23 cellular contexts compared by ENCODE assay signal in the genomic region with DNA sequence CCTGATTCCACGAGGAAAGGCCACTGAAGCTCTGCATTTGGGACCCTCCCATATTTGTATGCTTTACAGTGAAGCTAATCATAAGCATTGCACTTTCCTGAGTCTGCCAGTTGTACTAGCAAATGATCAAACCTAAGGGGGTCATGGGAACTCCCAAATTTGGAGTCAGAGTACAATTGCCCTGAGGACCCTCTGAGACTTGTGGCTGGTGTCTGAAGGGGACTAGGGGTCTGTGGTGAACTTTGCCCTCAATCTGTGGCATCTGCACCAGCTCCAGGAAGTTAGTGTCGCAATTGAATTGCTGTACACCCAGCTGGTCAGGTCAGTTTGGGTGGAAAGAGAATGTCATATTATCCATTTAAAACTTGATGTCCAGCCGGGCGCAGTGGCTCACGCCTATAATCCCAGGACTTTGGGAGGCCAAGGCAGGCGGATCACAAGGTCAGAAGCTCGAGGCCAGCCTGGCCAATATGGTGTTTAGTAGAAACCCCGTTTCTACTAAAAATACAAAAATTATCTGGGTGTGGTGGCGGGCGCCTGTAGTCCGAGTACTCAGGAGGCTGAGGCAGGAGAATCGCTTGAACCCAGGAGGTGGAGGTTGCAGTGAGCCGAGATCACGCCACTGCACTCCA. TPM values are rescaled to one million over a fixed set of nuclear protein-coding genes. Genes with fewer than 3 reads are reported as not detected.
DNase-seq lines count a peak whose midpoint lies in the region; ATAC-seq, FAIRE-seq and TF ChIP-seq lines count a peak whose summit lies in the region.
"Had no signal": no experiment of that assay in that cellular context is flagged by ENCODE, and none has a peak within 500 bp of the region (broad histone marks: within the 10 kb centered on the region; RNA-seq: fewer than 3 reads in every experiment).

No MANE protein-coding gene starts in this region.

- DNase-seq in Calu3 (peak; percentile 26), MV-4-11 (lab: John Stamatoyannopoulos, UW) (peak; percentile 15), left colon (peak in 1 of 2 donors; percentile 15), pancreas (no peak), NCI-H526 (lab: John Stamatoyannopoulos, UW) (no peak), NCI-H1417 treated with DMSO at 0.1 percent for 48 hours (lab: John Stamatoyannopoulos, UW) (no peak), NCI-H345 treated with DMSO at 0.1 percent for 48 hours (lab: John Stamatoyannopoulos, UW; ENCODE audit: unreplicated experiment) (no peak)
- DNase-seq: BE2C; CD4-positive, CD25-positive, alpha-beta regulatory T cell; DMS 273 treated with DMSO at 0.1 percent for 48 hours; DMS79 treated with DMSO at 0.1 percent for 48 hours; HCEC 1CT; MG63; NCI-H1092; NCI-H146; NCI-H2029; NCI-H2227 treated with DMSO at 0.1 percent for 48 hours; NCI-H510A treated with DMSO at 0.1 percent for 48 hours; NCI-H774; Peyer's patch; SJCRH30 had no signal

- no peak overlapping the region for H3K4me3 Mint-ChIP-seq in Calu3 (ENCODE audit: low read depth, unreplicated experiment)
- H3K4me3 Mint-ChIP-seq: GM23338 had no signal

- peaks cover 6% of the 10 kb centered on the region for H3K36me3 Mint-ChIP-seq in Calu3 (ENCODE audit: insufficient read depth, unreplicated experiment)
- H3K36me3 Mint-ChIP-seq: CD4-positive, CD25-positive, alpha-beta regulatory T cell had no signal

- H3K36me3 ChIP-seq in pancreas, result no peaks in the 10 kb centered on the region
- H3K36me3 ChIP-seq: BE2C, MG63, Peyer's patch, SJCRH30 had no signal

- peak; percentile 72 for ATAC-seq in left colon
- peak in 3 of 4 donors; percentile 29 to 54 (median 42) for ATAC-seq in pancreas
- ATAC-seq: GM23338, K562 had no signal

- FAIRE-seq in pancreas (lab: Jason Lieb, UNC), result no peak
- FAIRE-seq: K562 had no signal

- no peak overlapping the region for H3K27ac Mint-ChIP-seq in Calu3 (ENCODE audit: unreplicated experiment)
- H3K27ac Mint-ChIP-seq: GM23338 had no signal

- TF ChIP-seq CTCF in Calu3 (IDR thresholded peaks at IDR 0.05; ENCODE audit: unreplicated experiment) (no peak), pancreas (IDR thresholded peaks at IDR 0.05) (no peak)

- CTCF ChIA-PET in Calu3 (lab: Charles Lee), result interaction anchor here (1.2 kb wide), 1 partner anchor 16 kb away, joined by 4 read pairs; no protein-coding TSS in a partner anchor

- BruUV-seq in Calu3 (replicated peaks; lab: Mats Ljungman, UMichigan), result no TSS peak

- H3K27me3 ChIP-seq in pancreas, result no peaks in the 10 kb centered on the region
- H3K27me3 ChIP-seq: BE2C, MG63, Peyer's patch, SJCRH30 had no signal

- no peaks in the 10 kb centered on the region for H3K27me3 Mint-ChIP-seq in Calu3 (ENCODE audit: unreplicated experiment)

- H3K4me3 ChIP-seq in pancreas, result no peak overlapping the region
- H3K4me3 ChIP-seq: GM23338, K562, MG63, Peyer's patch, SJCRH30 had no signal

- H3K4me1 ChIP-seq in pancreas, result no peaks in the 10 kb centered on the region
- H3K4me1 ChIP-seq: BE2C, Peyer's patch, SJCRH30 had no signal

- H3K27ac ChIP-seq in pancreas, result no peak overlapping the region
- H3K27ac ChIP-seq: Peyer's patch, SJCRH30 had no signal

- no peaks in the 10 kb centered on the region for H3K9me3 ChIP-seq in pancreas
- H3K9me3 ChIP-seq: BE2C, MG63, Peyer's patch, SJCRH30 had no signal

- intact Hi-C loops in Calu3 (cut with micrococcal nuclease; ENCODE audit: unreplicated experiment), result loop anchor here (5.0 kb wide), 1 partner anchor 65 kb away; no protein-coding TSS in a partner anchor
- intact Hi-C loops in left colon (cut with DNase I, micrococcal nuclease), result no loop called here
- intact Hi-C loops in pancreas (cut with DNase I), result no loop called here

- 78 to 79% methylated on average over 14 of the region's 14 CpGs for WGBS in pancreas, 2 donors

- H3K4me1 Mint-ChIP-seq in Calu3 (ENCODE audit: low read depth, unreplicated experiment), result peaks cover 40% of the 10 kb centered on the region
- H3K4me1 Mint-ChIP-seq: GM23338 had no signal

- no peaks in the 10 kb centered on the region for H3K9me3 Mint-ChIP-seq in Calu3 (ENCODE audit: low read depth, unreplicated experiment)
- H3K9me3 Mint-ChIP-seq: GM23338 had no signal

RNA-seq across cellular contexts. Expression of a gene that starts 18.1 kb away (rescaled TPM):
- 18.9 and 19.1 TPM in 2 replicates for total RNA-seq in Calu3 (2022)
- total RNA-seq in left colon, result 10 to 100 TPM; 42.4 to 55.8 TPM
- total RNA-seq in pancreas, result 1 to 10 TPM; 2.6 to 5.3 (median 3.2) TPM
- polyA plus RNA-seq in pancreas, result 1 to 10 TPM; 1.2 to 3.2 TPM
- polyA plus RNA-seq: K562 had no signal

RNA-seq across cellular contexts. Expression of a gene that starts 18.5 kb away (rescaled TPM):
- total RNA-seq in Calu3 (2022) (64.3 and 72.2 TPM in 2 replicates), left colon (10 to 100 TPM; 77.1 to 80.8 TPM), pancreas (10 to 100 TPM; 12.0 to 27.1 (median 17.8) TPM)
- polyA plus RNA-seq in pancreas, result 10 to 100 TPM in 1 of 2 donors, 1 to 10 TPM in 1; 7.9 to 13.9 TPM
- polyA plus RNA-seq: K562 had no signal

Comparison
In these comparisons a context has a peak if more than half of its experiments do, and no peak if none do; other contexts are left out.
1. DNase-seq: peak in Calu3 (single experiment) and MV-4-11 (single experiment); none in pancreas (0 of 6), NCI-H526 (0 of 2), NCI-H1417 treated with DMSO at 0.1 percent for 48 hours (single experiment) and NCI-H345 treated with DMSO at 0.1 percent for 48 hours (single experiment).